ENCODE assay signal across 1 cellular context in the genomic region with DNA sequence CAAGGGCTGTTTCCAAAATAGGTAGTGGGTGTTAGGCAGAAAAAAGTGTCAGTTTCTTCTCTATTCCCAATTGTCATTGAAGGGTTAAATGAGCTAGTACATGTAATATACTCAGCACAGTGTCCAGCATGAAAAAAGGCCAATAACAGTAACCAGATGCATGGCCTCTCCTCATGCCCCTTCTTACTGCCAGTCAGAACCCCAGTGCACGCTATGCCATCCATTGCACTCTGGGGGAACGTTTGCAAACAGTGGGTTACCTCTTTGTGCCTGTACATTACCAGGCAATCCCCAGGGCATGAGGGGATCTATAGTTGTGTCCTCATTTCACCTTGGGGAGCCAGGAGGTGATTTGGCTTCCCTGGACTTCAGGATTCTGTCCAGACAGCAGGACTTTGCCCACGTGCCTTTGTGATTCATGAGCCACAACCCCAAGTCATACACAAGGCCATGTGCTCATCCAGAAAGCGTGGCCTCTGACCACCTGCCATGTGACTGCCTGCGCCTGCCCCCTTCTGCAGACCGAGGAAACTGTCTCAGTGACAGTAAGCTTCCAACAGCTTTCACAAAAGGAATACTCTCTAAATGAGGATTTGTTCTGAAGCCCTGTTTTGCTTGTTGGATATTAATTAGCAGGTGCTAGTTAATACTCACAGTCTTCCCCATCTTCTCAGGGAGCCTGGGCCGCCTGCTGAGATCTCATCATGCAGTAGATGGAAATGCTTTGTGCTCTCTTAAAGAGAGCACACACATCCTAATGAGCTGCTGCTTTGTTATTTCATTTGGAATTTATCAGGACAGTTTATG.
A peak's percentile ranks its signal among the peaks of the same experiment; 100 is the strongest.
TF ChIP-seq lines count a peak whose summit lies in the region.

No MANE protein-coding gene starts in this region.

TF ChIP-seq in HepG2, 621 proteins besides CTCF, POLR2A, EP300 and RAD21 (continued from another document and continues in another):
- TF ChIP-seq AFF4 (CRISPR knock-in tag; IDR thresholded peaks at IDR 0.05) (no peak), ZMAT5 (CRISPR knock-in tag; IDR thresholded peaks at IDR 0.05; ENCODE audit: borderline replicate concordance, low read depth) (peak; percentile 96), ZBTB20 (CRISPR knock-in tag; IDR thresholded peaks at IDR 0.05; ENCODE audit: borderline replicate concordance, low read depth) (peak; percentile 99; the same call in 1 of the 2 replicates), MNT (IDR thresholded peaks at IDR 0.05) (peak; percentile 99), IRF2 (CRISPR knock-in tag; IDR thresholded peaks at IDR 0.05) (peak; percentile 93), GATA4 (IDR thresholded peaks at IDR 0.05; ENCODE audit: borderline replicate concordance, low read depth) (no peak), CHCHD3 (CRISPR knock-in tag; IDR thresholded peaks at IDR 0.05) (peak; percentile 85; the same call in 1 of the 2 replicates), ZNF441 (CRISPR knock-in tag; IDR thresholded peaks at IDR 0.05; ENCODE audit: borderline replicate concordance) (peak; percentile 98), ZBTB1 (CRISPR knock-in tag; IDR thresholded peaks at IDR 0.05; ENCODE audit: borderline replicate concordance) (peak; percentile 83; the same call in 1 of the 2 replicates), MYC (CRISPR knock-in tag; IDR thresholded peaks at IDR 0.05; ENCODE audit: borderline replicate concordance) (peak; percentile 100), ZNF34 (CRISPR knock-in tag; IDR thresholded peaks at IDR 0.05; ENCODE audit: borderline replicate concordance) (no peak), CEBPZ (IDR thresholded peaks at IDR 0.05; ENCODE audit: low read length) (no peak), THAP9 (CRISPR knock-in tag; IDR thresholded peaks at IDR 0.05; ENCODE audit: borderline replicate concordance) (peak; percentile 92), XBP1 (CRISPR knock-in tag; IDR thresholded peaks at IDR 0.05) (peak; percentile 94; the same call in 1 of the 2 replicates), SRSF1 (optimal IDR thresholded peaks at IDR 0.05; ENCODE audit: low read depth, low read length) (no peak), NFE2L1 (CRISPR knock-in tag; IDR thresholded peaks at IDR 0.05; ENCODE audit: borderline replicate concordance) (peak; percentile 90; the same call in 1 of the 2 replicates), U2AF2 (IDR thresholded peaks at IDR 0.05; ENCODE audit: low read depth, low read length) (no peak), HNRNPK (IDR thresholded peaks at IDR 0.05; ENCODE audit: low read depth, low read length, poor library complexity, severe bottlenecking) (no peak), ZNF644 (CRISPR knock-in tag; IDR thresholded peaks at IDR 0.05; ENCODE audit: low read depth) (peak; percentile 94), ZBTB49 (CRISPR knock-in tag; IDR thresholded peaks at IDR 0.05; ENCODE audit: borderline replicate concordance) (peak; percentile 95), ZNF230 (CRISPR knock-in tag; IDR thresholded peaks at IDR 0.05) (peak; percentile 96), KAT8 (CRISPR knock-in tag; IDR thresholded peaks at IDR 0.05) (peak; percentile 87), NCOA5 (CRISPR knock-in tag; IDR thresholded peaks at IDR 0.05) (no peak), ZNF788 (CRISPR knock-in tag; IDR thresholded peaks at IDR 0.05; ENCODE audit: borderline replicate concordance) (peak; percentile 89), HNRNPUL1 (IDR thresholded peaks at IDR 0.05; ENCODE audit: low read depth, low read length) (no peak), JARID2 (CRISPR knock-in tag; IDR thresholded peaks at IDR 0.05; ENCODE audit: insufficient replicate concordance) (peak; percentile 81), MATR3 (CRISPR knock-in tag; IDR thresholded peaks at IDR 0.05) (no peak), HOXD1 (CRISPR knock-in tag; IDR thresholded peaks at IDR 0.05) (peak; percentile 82; the same call in 1 of the 2 replicates), ZNF207 (IDR thresholded peaks at IDR 0.05; ENCODE audit: borderline replicate concordance) (no peak)
- TF ChIP-seq, protein P1, sequence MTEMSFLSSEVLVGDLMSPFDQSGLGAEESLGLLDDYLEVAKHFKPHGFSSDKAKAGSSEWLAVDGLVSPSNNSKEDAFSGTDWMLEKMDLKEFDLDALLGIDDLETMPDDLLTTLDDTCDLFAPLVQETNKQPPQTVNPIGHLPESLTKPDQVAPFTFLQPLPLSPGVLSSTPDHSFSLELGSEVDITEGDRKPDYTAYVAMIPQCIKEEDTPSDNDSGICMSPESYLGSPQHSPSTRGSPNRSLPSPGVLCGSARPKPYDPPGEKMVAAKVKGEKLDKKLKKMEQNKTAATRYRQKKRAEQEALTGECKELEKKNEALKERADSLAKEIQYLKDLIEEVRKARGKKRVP (CRISPR knock-in tag; IDR thresholded peaks at IDR 0.05): peak in 1 of 2 experiments; percentile 87; a peak in 2 of 4 replicates
- TF ChIP-seq, protein P2, sequence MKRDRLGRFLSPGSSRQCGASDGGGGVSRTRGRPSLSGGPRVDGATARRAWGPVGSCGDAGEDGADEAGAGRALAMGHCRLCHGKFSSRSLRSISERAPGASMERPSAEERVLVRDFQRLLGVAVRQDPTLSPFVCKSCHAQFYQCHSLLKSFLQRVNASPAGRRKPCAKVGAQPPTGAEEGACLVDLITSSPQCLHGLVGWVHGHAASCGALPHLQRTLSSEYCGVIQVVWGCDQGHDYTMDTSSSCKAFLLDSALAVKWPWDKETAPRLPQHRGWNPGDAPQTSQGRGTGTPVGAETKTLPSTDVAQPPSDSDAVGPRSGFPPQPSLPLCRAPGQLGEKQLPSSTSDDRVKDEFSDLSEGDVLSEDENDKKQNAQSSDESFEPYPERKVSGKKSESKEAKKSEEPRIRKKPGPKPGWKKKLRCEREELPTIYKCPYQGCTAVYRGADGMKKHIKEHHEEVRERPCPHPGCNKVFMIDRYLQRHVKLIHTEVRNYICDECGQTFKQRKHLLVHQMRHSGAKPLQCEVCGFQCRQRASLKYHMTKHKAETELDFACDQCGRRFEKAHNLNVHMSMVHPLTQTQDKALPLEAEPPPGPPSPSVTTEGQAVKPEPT (CRISPR knock-in tag; IDR thresholded peaks at IDR 0.05; ENCODE audit: low read depth): peak; percentile 97; the same call in 1 of the 2 replicates
- TF ChIP-seq, protein P3, sequence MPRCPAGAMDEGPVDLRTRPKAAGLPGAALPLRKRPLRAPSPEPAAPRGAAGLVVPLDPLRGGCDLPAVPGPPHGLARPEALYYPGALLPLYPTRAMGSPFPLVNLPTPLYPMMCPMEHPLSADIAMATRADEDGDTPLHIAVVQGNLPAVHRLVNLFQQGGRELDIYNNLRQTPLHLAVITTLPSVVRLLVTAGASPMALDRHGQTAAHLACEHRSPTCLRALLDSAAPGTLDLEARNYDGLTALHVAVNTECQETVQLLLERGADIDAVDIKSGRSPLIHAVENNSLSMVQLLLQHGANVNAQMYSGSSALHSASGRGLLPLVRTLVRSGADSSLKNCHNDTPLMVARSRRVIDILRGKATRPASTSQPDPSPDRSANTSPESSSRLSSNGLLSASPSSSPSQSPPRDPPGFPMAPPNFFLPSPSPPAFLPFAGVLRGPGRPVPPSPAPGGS (CRISPR knock-in tag; IDR thresholded peaks at IDR 0.05): peak; percentile 99
